Comparison of ENCODE assay signal across 18 cellular contexts in genomic region chr14:63712123-63712522, GRCh38. TPM values are rescaled to one million over a fixed set of nuclear protein-coding genes. Genes with fewer than 3 reads are reported as not detected.
DNase-seq lines count a peak whose midpoint lies in the region; ATAC-seq and FAIRE-seq lines count a peak whose summit lies in the region.
"Had no signal": no experiment of that assay in that cellular context is flagged by ENCODE, and none has a peak within 500 bp of the region (broad histone marks: within the 10 kb centered on the region; RNA-seq: fewer than 3 reads in every experiment).

No MANE protein-coding gene starts in this region.

- peaks cover 16% of the 10 kb centered on the region for H3K4me1 Mint-ChIP-seq in activated CD4-positive, alpha-beta T cell treated with anti-CD3 and anti-CD28 coated beads, Interleukin-2, amount 10 ng/mL, durations not matched to agents 24 days and 14 days
- peaks cover 24% of the 10 kb centered on the region for H3K4me1 Mint-ChIP-seq in activated CD8-positive, alpha-beta T cell treated with anti-CD3 and anti-CD28 coated beads, Interleukin-2, amount 10 ng/mL, durations not matched to agents 7 days and 5 days (ENCODE audit: low read depth)
- peaks cover 25 to 73% (median 59%) of the 10 kb centered on the region in 7 donors for H3K4me1 Mint-ChIP-seq in naive thymus-derived CD4-positive, alpha-beta T cell
- H3K4me1 Mint-ChIP-seq: neural crest cell had no signal

- no peak overlapping the region for H3K4me3 ChIP-seq in naive thymus-derived CD4-positive, alpha-beta T cell (ENCODE audit: low read length)
- no peak overlapping the region for H3K4me3 ChIP-seq in small intestine (ENCODE audit: low read depth in 1 of 2, low read length in 2 of 2)
- H3K4me3 ChIP-seq in GM23248: no peak overlapping the region
- H3K4me3 ChIP-seq: ascending aorta, spleen, upper lobe of right lung had no signal

- H3K36me3 ChIP-seq in naive thymus-derived CD4-positive, alpha-beta T cell (ENCODE audit: control insufficient read depth in 2 of 3, insufficient read depth in 3 of 3, low read length in 3 of 3): no peaks in the 10 kb centered on the region
- H3K36me3 ChIP-seq in small intestine (ENCODE audit: control insufficient read depth in 2 of 2, insufficient read depth in 2 of 2, low read length in 2 of 2) (no peaks in the 10 kb centered on the region), GM23248 (ENCODE audit: low read depth) (0 out of 2 replicates have a peak, but pooled peaks cover 8% of the 10 kb centered on the region)
- H3K36me3 ChIP-seq: ascending aorta, upper lobe of right lung had no signal

- H3K4me3 Mint-ChIP-seq in activated CD4-positive, alpha-beta T cell treated with anti-CD3 and anti-CD28 coated beads, Interleukin-2, amount 10 ng/mL, durations not matched to agents 24 days and 14 days: peak overlapping the region; percentile 49
- peak overlapping the region; percentile 11 for H3K4me3 Mint-ChIP-seq in activated CD8-positive, alpha-beta T cell treated with anti-CD3 and anti-CD28 coated beads, Interleukin-2, amount 10 ng/mL, durations not matched to agents 7 days and 5 days
- H3K4me3 Mint-ChIP-seq in naive thymus-derived CD4-positive, alpha-beta T cell: peak overlapping the region; percentile 43 to 76 (median 54)
- H3K4me3 Mint-ChIP-seq: neural crest cell had no signal

- intact Hi-C loops in activated CD4-positive, alpha-beta T cell treated with anti-CD3 and anti-CD28 coated beads, Interleukin-2, amount 10 ng/mL, durations not matched to agents 24 days and 14 days (cut with micrococcal nuclease): no loop called here
- intact Hi-C loops in naive thymus-derived CD4-positive, alpha-beta T cell (cut with micrococcal nuclease): loop anchor here in 1 of 2 donors (2.0 kb wide), 1 partner anchor 15 kb away; no protein-coding TSS in a partner anchor

- H3K9ac ChIP-seq in GM23248: no peak overlapping the region

- CTCF ChIA-PET in activated CD8-positive, alpha-beta T cell treated with anti-CD3 and anti-CD28 coated beads, Interleukin-2, amount 10 ng/mL, durations not matched to agents 7 days and 5 days (lab: Charles Lee): interaction anchor here (1.4 kb wide), 1 partner anchor 14 kb away, joined by 9 read pairs; no protein-coding TSS in a partner anchor
- CTCF ChIA-PET in naive thymus-derived CD4-positive, alpha-beta T cell (lab: Charles Lee): interaction anchor here (0.7 kb wide), 1 partner anchor 61 kb away, joined by 3 read pairs; no protein-coding TSS in a partner anchor

- H3K4me2 ChIP-seq in GM23248 (ENCODE audit: unreplicated experiment): no peak overlapping the region

- peaks cover 31% of the 10 kb centered on the region for H3K36me3 Mint-ChIP-seq in activated CD4-positive, alpha-beta T cell treated with anti-CD3 and anti-CD28 coated beads, Interleukin-2, amount 10 ng/mL, durations not matched to agents 24 days and 14 days (ENCODE audit: low read depth)
- peaks cover 34% of the 10 kb centered on the region for H3K36me3 Mint-ChIP-seq in activated CD8-positive, alpha-beta T cell treated with anti-CD3 and anti-CD28 coated beads, Interleukin-2, amount 10 ng/mL, durations not matched to agents 7 days and 5 days (ENCODE audit: low read depth)
- peaks cover 12 to 30% (median 25%) of the 10 kb centered on the region in 5 donors for H3K36me3 Mint-ChIP-seq in naive thymus-derived CD4-positive, alpha-beta T cell

- no peak overlapping the region for H3K27ac ChIP-seq in naive thymus-derived CD4-positive, alpha-beta T cell (ENCODE audit: low read depth, low read length)
- H3K27ac ChIP-seq in small intestine (ENCODE audit: low read depth in 1 of 2, low read length in 1 of 2): peak overlapping the region in 1 of 2 donors; percentile 41
- H3K27ac ChIP-seq in GM23248: no peak overlapping the region
- H3K27ac ChIP-seq: ascending aorta, RWPE1, upper lobe of right lung had no signal

- no peaks in the 10 kb centered on the region for H3K27me3 ChIP-seq in naive thymus-derived CD4-positive, alpha-beta T cell (ENCODE audit: control insufficient read depth in 2 of 2, insufficient read depth in 2 of 2, low read length in 2 of 2)
- H3K27me3 ChIP-seq in small intestine (ENCODE audit: control insufficient read depth in 2 of 2, insufficient read depth in 2 of 2, low read length in 2 of 2) (no peaks in the 10 kb centered on the region), GM23248 (replicated peaks; ENCODE audit: insufficient read depth) (no peaks in the 10 kb centered on the region)
- H3K27me3 ChIP-seq: ascending aorta, spleen, upper lobe of right lung had no signal

- peaks cover 17% of the 10 kb centered on the region for H3F3A ChIP-seq in GM23248 (ENCODE audit: insufficient read depth)

- no peaks in the 10 kb centered on the region for H4K20me1 ChIP-seq in GM23248 (ENCODE audit: insufficient read depth)

- peak overlapping the region; percentile 12 for H3K27ac Mint-ChIP-seq in activated CD4-positive, alpha-beta T cell treated with anti-CD3 and anti-CD28 coated beads, Interleukin-2, amount 10 ng/mL, durations not matched to agents 24 days and 14 days
- H3K27ac Mint-ChIP-seq in activated CD8-positive, alpha-beta T cell treated with anti-CD3 and anti-CD28 coated beads, Interleukin-2, amount 10 ng/mL, durations not matched to agents 7 days and 5 days: peak overlapping the region; percentile 11
- H3K27ac Mint-ChIP-seq in naive thymus-derived CD4-positive, alpha-beta T cell: peak overlapping the region in 7 of 9 donors; percentile 15 to 83 (median 60)

- H3K27me3 Mint-ChIP-seq in activated CD4-positive, alpha-beta T cell treated with anti-CD3 and anti-CD28 coated beads, Interleukin-2, amount 10 ng/mL, durations not matched to agents 24 days and 14 days: no peaks in the 10 kb centered on the region
- no peaks in the 10 kb centered on the region for H3K27me3 Mint-ChIP-seq in activated CD8-positive, alpha-beta T cell treated with anti-CD3 and anti-CD28 coated beads, Interleukin-2, amount 10 ng/mL, durations not matched to agents 7 days and 5 days (ENCODE audit: low read depth)
- H3K27me3 Mint-ChIP-seq in naive thymus-derived CD4-positive, alpha-beta T cell: no peaks in the 10 kb centered on the region

- peak; percentile 52 for FAIRE-seq in GM19239 (lab: Jason Lieb, UNC)
- FAIRE-seq in small intestine (lab: Jason Lieb, UNC): no peak
- FAIRE-seq: endometrium had no signal

- H3K9me3 Mint-ChIP-seq in activated CD4-positive, alpha-beta T cell treated with anti-CD3 and anti-CD28 coated beads, Interleukin-2, amount 10 ng/mL, durations not matched to agents 24 days and 14 days: peaks cover 3% of the 10 kb centered on the region
- H3K9me3 Mint-ChIP-seq in activated CD8-positive, alpha-beta T cell treated with anti-CD3 and anti-CD28 coated beads, Interleukin-2, amount 10 ng/mL, durations not matched to agents 7 days and 5 days (ENCODE audit: insufficient read depth): no peaks in the 10 kb centered on the region
- peaks cover 2 to 13% (median 6%) of the 10 kb centered on the region in 11 donors for H3K9me3 Mint-ChIP-seq in naive thymus-derived CD4-positive, alpha-beta T cell

- H3K4me1 ChIP-seq in naive thymus-derived CD4-positive, alpha-beta T cell (ENCODE audit: control insufficient read depth in 2 of 2, insufficient read depth in 2 of 2, low read length in 2 of 2): peaks cover 12 to 17% of the 10 kb centered on the region in 2 donors
- H3K4me1 ChIP-seq in small intestine (ENCODE audit: control insufficient read depth in 2 of 2, insufficient read depth in 1 of 2, low read depth in 1 of 2, low read length in 1 of 2) (no peaks in the 10 kb centered on the region), GM23248 (ENCODE audit: insufficient read depth) (peaks cover 13% of the 10 kb centered on the region)
- H3K4me1 ChIP-seq: ascending aorta, upper lobe of right lung had no signal

- POLR2A ChIA-PET in activated CD8-positive, alpha-beta T cell treated with anti-CD3 and anti-CD28 coated beads, Interleukin-2, amount 10 ng/mL, durations not matched to agents 7 days and 5 days (lab: Charles Lee): interaction anchor here (0.7 kb wide), 1 partner anchor 1390 kb away, joined by 3 read pairs; no protein-coding TSS in a partner anchor
- POLR2A ChIA-PET in naive thymus-derived CD4-positive, alpha-beta T cell (lab: Charles Lee): interaction anchor here (0.7 to 1.7 kb wide), 4 partner anchors 12 to 57 kb away, joined by 3 read pairs; no protein-coding TSS in a partner anchor

- no peak overlapping the region for H2AFZ ChIP-seq in GM23248

- no peak for DNase-seq in activated CD4-positive, alpha-beta T cell treated with anti-CD3 and anti-CD28 coated beads, Interleukin-2, amount 10 ng/mL, durations not matched to agents 24 days and 14 days
- no peak for DNase-seq in activated CD4-positive, alpha-beta T cell treated with anti-CD3 and anti-CD28 coated beads, Interleukin-2, amount 50 U/mL, for 48 hours
- DNase-seq in GM19239 (ENCODE audit: insufficient read length, low spot score): no peak
- DNase-seq in activated CD8-positive, alpha-beta T cell treated with anti-CD3 and anti-CD28 coated beads, Interleukin-2, amount 10 ng/mL, durations not matched to agents 7 days and 5 days: no peak
- DNase-seq in naive thymus-derived CD4-positive, alpha-beta T cell: no peak
- DNase-seq in small intestine: no peak
- no peak for DNase-seq in GM23248
- DNase-seq in NCI-H69 (lab: John Stamatoyannopoulos, UW): no peak
- DNase-seq: activated CD4-positive, CD25-positive, alpha-beta regulatory T cell; activated T-cell treated with anti-CD3 and anti-CD28 coated beads, Interleukin-2, amount 50 U/mL, for 1 hour; hippocampal formation; mesendoderm; spleen; upper lobe of right lung had no signal

- ATAC-seq in activated CD8-positive, alpha-beta T cell treated with anti-CD3 and anti-CD28 coated beads, Interleukin-2, amount 10 ng/mL, durations not matched to agents 7 days and 5 days: no peak
- no peak for ATAC-seq in naive thymus-derived CD4-positive, alpha-beta T cell
- ATAC-seq: upper lobe of right lung had no signal

- in situ Hi-C loops in GM23248 (cut with MboI): no loop called here

- H3K79me2 ChIP-seq in GM23248 (ENCODE audit: insufficient read depth): peaks cover 56% of the 10 kb centered on the region

- no peaks in the 10 kb centered on the region for H3K9me2 ChIP-seq in GM23248 (ENCODE audit: insufficient read depth)

- peaks cover 0 to 3% (median under 1%) of the 10 kb centered on the region in 3 experiments for H3K9me3 ChIP-seq in naive thymus-derived CD4-positive, alpha-beta T cell (ENCODE audit: control insufficient read depth in 2 of 3, low read length in 3 of 3)
- H3K9me3 ChIP-seq in small intestine (ENCODE audit: control insufficient read depth, low read depth): no peaks in the 10 kb centered on the region
- no peaks in the 10 kb centered on the region for H3K9me3 ChIP-seq in GM23248 (ENCODE audit: low read depth)

RNA-seq across cellular contexts. Expression of gene SGPP1, which starts 15.7 kb away (rescaled TPM):
- 12.2 and 13.3 TPM in 2 replicates for total RNA-seq in activated CD4-positive, alpha-beta T cell treated with anti-CD3 and anti-CD28 coated beads, Interleukin-2, amount 10 ng/mL, durations not matched to agents 24 days and 14 days
- 10 to 100 TPM; 18.2 to 19.9 TPM for total RNA-seq in activated CD8-positive, alpha-beta T cell treated with anti-CD3 and anti-CD28 coated beads, Interleukin-2, amount 10 ng/mL, durations not matched to agents 7 days and 5 days
- total RNA-seq in naive thymus-derived CD4-positive, alpha-beta T cell: 10 to 100 TPM; 15.1 to 17.7 (median 15.7) TPM
- polyA plus RNA-seq in naive thymus-derived CD4-positive, alpha-beta T cell: 10 to 100 TPM; 11.5 to 13.1 TPM
- polyA plus RNA-seq in small intestine (1 to 10 TPM; 3.2 to 7.8 (median 4.7) TPM), GM23248 (2016; fragmentation: Nextera tagmentation; extraction: Ambion mirVana) (19.6 and 22.4 TPM in 2 replicates)
- 38.4 and 44.5 TPM in 2 replicates for total RNA-seq in GM23248 (2014; rRNA removed; shearing (Covaris generic))
